Comparison of ENCODE assay signal across 8 cellular contexts in the genomic region with DNA sequence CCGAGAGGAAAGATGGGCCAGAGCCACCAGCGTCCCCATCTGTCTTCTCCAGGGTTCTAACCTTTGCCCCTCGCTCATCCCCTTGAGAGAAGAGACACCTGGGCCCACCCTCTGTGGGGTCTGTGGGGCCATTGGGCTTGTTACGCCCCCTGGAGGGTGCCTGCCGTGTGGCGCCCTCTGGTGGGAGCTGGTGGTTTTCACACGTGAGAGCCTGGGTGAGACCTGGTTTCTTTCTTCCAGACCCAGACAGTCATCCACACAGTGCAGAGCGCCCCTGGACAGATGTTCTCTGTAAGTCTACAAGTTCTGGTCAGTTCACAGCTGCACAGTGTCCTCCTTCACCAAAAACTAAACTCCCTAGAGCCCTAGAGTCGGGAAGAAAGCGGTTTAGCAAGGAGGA. TPM values are rescaled to one million over a fixed set of nuclear protein-coding genes. Genes with fewer than 3 reads are reported as not detected.
A peak's percentile ranks its signal among the peaks of the same experiment; 100 is the strongest.
DNase-seq lines count a peak whose midpoint lies in the region; ATAC-seq, FAIRE-seq and TF ChIP-seq lines count a peak whose summit lies in the region.
"Not testable (repeated sequence)": the region's sequence is repeated elsewhere in the genome, so short reads cannot be mapped to it uniquely, and the experiment has no call there.
"Had no signal": no experiment of that assay in that cellular context is flagged by ENCODE, and none has a peak within 500 bp of the region (broad histone marks: within the 10 kb centered on the region; RNA-seq: fewer than 3 reads in every experiment).

No MANE protein-coding gene starts in this region.

- H3F3A ChIP-seq in PC-9 (ENCODE audit: insufficient read depth, low read depth), result not testable (repeated sequence)

- not testable (repeated sequence) for H3K79me2 ChIP-seq in PC-9 (ENCODE audit: low read depth)

- not testable (repeated sequence) for H3K4me3 ChIP-seq in CD8-positive, alpha-beta T cell (ENCODE audit: low read depth, low read length); HFF-Myc (replicated peaks; ENCODE audit: low read depth, low read length); PC-9; left lung; pancreas

- WGBS in pancreas, 2 donors, result 84 to 89% methylated on average over 3 of the region's 10 CpGs

- DNase-seq in CD8-positive, alpha-beta T cell; HFF-Myc (ENCODE audit: extremely low read depth, low read depth); PC-9; activated T-cell treated with anti-CD3 and anti-CD28 coated beads, Interleukin-2, amount 50 U/mL, for 72 hours; endothelial cell (ENCODE audit: low spot score); left lung; pancreas: not testable (repeated sequence)

- TF ChIP-seq CTCF in CD8-positive, alpha-beta T cell (IDR thresholded peaks at IDR 0.05); left lung (IDR thresholded peaks at IDR 0.05); pancreas (IDR thresholded peaks at IDR 0.05): not testable (repeated sequence)
- TF ChIP-seq CTCF in HFF-Myc (IDR thresholded peaks at IDR 0.05; ENCODE audit: low read depth, low read length, missing control alignments), result peak; percentile 9
- peak; percentile 26; the same call in 1 of the 2 replicates for TF ChIP-seq CTCF in PC-9 (conservative IDR thresholded peaks at IDR 0.05)
- TF ChIP-seq CTCF in endothelial cell (IDR thresholded peaks at IDR 0.05; ENCODE audit: unreplicated experiment), result peak; percentile 24

- H3K4me1 ChIP-seq in CD8-positive, alpha-beta T cell (ENCODE audit: insufficient read depth, low read length); PC-9 (replicated peaks; ENCODE audit: insufficient read depth); left lung; pancreas: not testable (repeated sequence)

- not testable (repeated sequence) for H3K27ac Mint-ChIP-seq in CD8-positive, alpha-beta T cell; activated T-cell treated with anti-CD3 and anti-CD28 coated beads, Interleukin-2, amount 50 U/mL, for 72 hours; endothelial cell (ENCODE audit: unreplicated experiment)

- intact Hi-C loops in CD8-positive, alpha-beta T cell (cut with DNase I, micrococcal nuclease); PC-9 (cut with micrococcal nuclease; ENCODE audit: unreplicated experiment): not testable (repeated sequence)
- intact Hi-C loops in left lung (cut with DNase I) (loop anchor here in 1 of 2 donors (5.0 kb wide), 1 partner anchor 43 kb away; no protein-coding TSS in a partner anchor), pancreas (cut with DNase I) (loop anchor here in 1 of 3 donors (10.0 kb wide), 1 partner anchor 291 kb away; no protein-coding TSS in a partner anchor)

- H3K4me1 Mint-ChIP-seq in CD8-positive, alpha-beta T cell (ENCODE audit: low read depth); activated T-cell treated with anti-CD3 and anti-CD28 coated beads, Interleukin-2, amount 50 U/mL, for 72 hours (ENCODE audit: low read depth); endothelial cell (ENCODE audit: unreplicated experiment): not testable (repeated sequence)

- H3K27me3 ChIP-seq in CD8-positive, alpha-beta T cell (ENCODE audit: insufficient read depth, low read length); PC-9 (ENCODE audit: insufficient read depth, low read depth); left lung; pancreas: not testable (repeated sequence)

- H3K9me3 ChIP-seq in CD8-positive, alpha-beta T cell (ENCODE audit: low read length); PC-9 (ENCODE audit: insufficient read depth, low read depth); left lung; pancreas: not testable (repeated sequence)

- FAIRE-seq in pancreas (lab: Jason Lieb, UNC), result not testable (repeated sequence)

- H3K9me3 Mint-ChIP-seq in CD8-positive, alpha-beta T cell; activated T-cell treated with anti-CD3 and anti-CD28 coated beads, Interleukin-2, amount 50 U/mL, for 72 hours; endothelial cell (ENCODE audit: unreplicated experiment): not testable (repeated sequence)

- POLR2A ChIA-PET in CD8-positive, alpha-beta T cell (lab: Charles Lee); PC-9 (lab: Charles Lee; ENCODE audit: unreplicated experiment): not testable (repeated sequence)

- not testable (repeated sequence) for H3K27ac ChIP-seq in CD8-positive, alpha-beta T cell (ENCODE audit: low read depth, low read length); PC-9; left lung; pancreas

- H3K4me3 Mint-ChIP-seq in CD8-positive, alpha-beta T cell; activated T-cell treated with anti-CD3 and anti-CD28 coated beads, Interleukin-2, amount 50 U/mL, for 72 hours; endothelial cell (ENCODE audit: unreplicated experiment): not testable (repeated sequence)

- CTCF ChIA-PET in CD8-positive, alpha-beta T cell (lab: Charles Lee), result interaction anchor here (1.3 to 3.4 kb wide), 2 partner anchors 9 to 43 kb away, joined by 3 to 38 read pairs; no protein-coding TSS in a partner anchor
- CTCF ChIA-PET in PC-9 (lab: Charles Lee), result not testable (repeated sequence)

- H4K20me1 ChIP-seq in PC-9 (ENCODE audit: insufficient read depth), result not testable (repeated sequence)

- H2AFZ ChIP-seq in PC-9, result not testable (repeated sequence)

- H3K9me2 ChIP-seq in PC-9 (ENCODE audit: insufficient read depth), result not testable (repeated sequence)

- H3K36me3 ChIP-seq in CD8-positive, alpha-beta T cell (ENCODE audit: insufficient read depth, low read length); PC-9 (ENCODE audit: low read depth); pancreas: not testable (repeated sequence)
- peaks cover 0 to 31% of the 10 kb centered on the region in 2 donors for H3K36me3 ChIP-seq in left lung

- ATAC-seq in CD8-positive, alpha-beta T cell, result peak; percentile 59
- peak; percentile 51 to 55 for ATAC-seq in activated T-cell treated with anti-CD3 and anti-CD28 coated beads, Interleukin-2, amount 50 U/mL, for 72 hours (replicated peaks in 1 of 2)
- peak; percentile 41 for ATAC-seq in left lung
- peak in 3 of 4 donors; percentile 32 to 68 (median 42) for ATAC-seq in pancreas

- not testable (repeated sequence) for H3K27me3 Mint-ChIP-seq in CD8-positive, alpha-beta T cell (ENCODE audit: low read depth); activated T-cell treated with anti-CD3 and anti-CD28 coated beads, Interleukin-2, amount 50 U/mL, for 72 hours (ENCODE audit: low read depth); endothelial cell (ENCODE audit: unreplicated experiment)

- not testable (repeated sequence) for H3K4me2 ChIP-seq in PC-9

- not testable (repeated sequence) for BruUV-seq in PC-9 (replicated peaks; lab: Mats Ljungman, UMichigan)

- peaks cover 28% of the 10 kb centered on the region for H3K36me3 Mint-ChIP-seq in CD8-positive, alpha-beta T cell
- not testable (repeated sequence) for H3K36me3 Mint-ChIP-seq in activated T-cell treated with anti-CD3 and anti-CD28 coated beads, Interleukin-2, amount 50 U/mL, for 72 hours (ENCODE audit: insufficient read depth in 2 of 2); endothelial cell (ENCODE audit: low read depth, unreplicated experiment)

RNA-seq across cellular contexts. Expression of gene LGALS9, which starts 14.6 kb away (rescaled TPM):
- 10 to 100 TPM; 13.9 to 14.9 TPM for total RNA-seq in CD8-positive, alpha-beta T cell
- total RNA-seq in PC-9 (2021) (11.2 and 14.5 TPM in 2 replicates), endothelial cell (ENCODE audit: unreplicated experiment) (5.8 TPM), left lung (100 to 1,000 TPM in 1 of 2 donors, 10 to 100 TPM in 1; 83.3 to 149 TPM), pancreas (10 to 100 TPM in 4 of 6 donors, 1 to 10 TPM in 2; 5.2 to 77.3 (median 13.5) TPM)
- total RNA-seq in activated T-cell treated with anti-CD3 and anti-CD28 coated beads, Interleukin-2, amount 50 U/mL, for 72 hours, result 10 to 100 TPM; 44.8 to 46.3 TPM
- 10 to 100 TPM; 20.9 to 29.8 TPM for polyA plus RNA-seq in pancreas
- total RNA-seq: SK-MEL-5 had no signal
